In the genomic region with DNA sequence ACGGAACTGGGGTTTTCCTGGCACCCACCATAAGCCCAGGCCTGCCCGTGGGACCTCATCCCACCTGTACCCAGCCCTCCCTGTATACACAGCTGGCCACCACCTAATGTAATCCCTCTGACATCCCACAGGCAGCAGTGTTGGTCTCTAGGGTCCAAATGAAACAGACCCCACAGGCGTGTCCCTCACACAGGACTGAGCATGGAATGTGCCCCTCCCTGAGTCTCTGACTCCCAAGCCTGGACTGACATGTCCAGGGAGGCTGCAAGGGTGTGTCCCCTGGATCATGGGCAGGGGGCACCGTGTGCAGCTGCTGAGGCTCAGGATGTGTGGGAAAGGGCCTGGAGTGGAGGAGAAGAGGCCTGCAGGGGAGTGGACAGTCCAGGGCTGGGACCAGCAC, we compare ENCODE assay signal across 1 cellular context.
TF ChIP-seq lines count a peak whose summit lies in the region.

No MANE protein-coding gene starts in this region.

TF ChIP-seq in HepG2, 621 proteins besides CTCF, POLR2A, EP300 and RAD21 (continued from another document):
- TF ChIP-seq, protein P1, sequence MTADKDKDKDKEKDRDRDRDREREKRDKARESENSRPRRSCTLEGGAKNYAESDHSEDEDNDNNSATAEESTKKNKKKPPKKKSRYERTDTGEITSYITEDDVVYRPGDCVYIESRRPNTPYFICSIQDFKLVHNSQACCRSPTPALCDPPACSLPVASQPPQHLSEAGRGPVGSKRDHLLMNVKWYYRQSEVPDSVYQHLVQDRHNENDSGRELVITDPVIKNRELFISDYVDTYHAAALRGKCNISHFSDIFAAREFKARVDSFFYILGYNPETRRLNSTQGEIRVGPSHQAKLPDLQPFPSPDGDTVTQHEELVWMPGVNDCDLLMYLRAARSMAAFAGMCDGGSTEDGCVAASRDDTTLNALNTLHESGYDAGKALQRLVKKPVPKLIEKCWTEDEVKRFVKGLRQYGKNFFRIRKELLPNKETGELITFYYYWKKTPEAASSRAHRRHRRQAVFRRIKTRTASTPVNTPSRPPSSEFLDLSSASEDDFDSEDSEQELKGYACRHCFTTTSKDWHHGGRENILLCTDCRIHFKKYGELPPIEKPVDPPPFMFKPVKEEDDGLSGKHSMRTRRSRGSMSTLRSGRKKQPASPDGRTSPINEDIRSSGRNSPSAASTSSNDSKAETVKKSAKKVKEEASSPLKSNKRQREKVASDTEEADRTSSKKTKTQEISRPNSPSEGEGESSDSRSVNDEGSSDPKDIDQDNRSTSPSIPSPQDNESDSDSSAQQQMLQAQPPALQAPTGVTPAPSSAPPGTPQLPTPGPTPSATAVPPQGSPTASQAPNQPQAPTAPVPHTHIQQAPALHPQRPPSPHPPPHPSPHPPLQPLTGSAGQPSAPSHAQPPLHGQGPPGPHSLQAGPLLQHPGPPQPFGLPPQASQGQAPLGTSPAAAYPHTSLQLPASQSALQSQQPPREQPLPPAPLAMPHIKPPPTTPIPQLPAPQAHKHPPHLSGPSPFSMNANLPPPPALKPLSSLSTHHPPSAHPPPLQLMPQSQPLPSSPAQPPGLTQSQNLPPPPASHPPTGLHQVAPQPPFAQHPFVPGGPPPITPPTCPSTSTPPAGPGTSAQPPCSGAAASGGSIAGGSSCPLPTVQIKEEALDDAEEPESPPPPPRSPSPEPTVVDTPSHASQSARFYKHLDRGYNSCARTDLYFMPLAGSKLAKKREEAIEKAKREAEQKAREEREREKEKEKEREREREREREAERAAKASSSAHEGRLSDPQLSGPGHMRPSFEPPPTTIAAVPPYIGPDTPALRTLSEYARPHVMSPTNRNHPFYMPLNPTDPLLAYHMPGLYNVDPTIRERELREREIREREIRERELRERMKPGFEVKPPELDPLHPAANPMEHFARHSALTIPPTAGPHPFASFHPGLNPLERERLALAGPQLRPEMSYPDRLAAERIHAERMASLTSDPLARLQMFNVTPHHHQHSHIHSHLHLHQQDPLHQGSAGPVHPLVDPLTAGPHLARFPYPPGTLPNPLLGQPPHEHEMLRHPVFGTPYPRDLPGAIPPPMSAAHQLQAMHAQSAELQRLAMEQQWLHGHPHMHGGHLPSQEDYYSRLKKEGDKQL (CRISPR knock-in tag; IDR thresholded peaks at IDR 0.05; ENCODE audit: low read depth), result no peak
- TF ChIP-seq, protein P2, sequence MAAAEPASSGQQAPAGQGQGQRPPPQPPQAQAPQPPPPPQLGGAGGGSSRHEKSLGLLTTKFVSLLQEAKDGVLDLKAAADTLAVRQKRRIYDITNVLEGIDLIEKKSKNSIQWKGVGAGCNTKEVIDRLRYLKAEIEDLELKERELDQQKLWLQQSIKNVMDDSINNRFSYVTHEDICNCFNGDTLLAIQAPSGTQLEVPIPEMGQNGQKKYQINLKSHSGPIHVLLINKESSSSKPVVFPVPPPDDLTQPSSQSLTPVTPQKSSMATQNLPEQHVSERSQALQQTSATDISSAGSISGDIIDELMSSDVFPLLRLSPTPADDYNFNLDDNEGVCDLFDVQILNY (CRISPR knock-in tag; conservative IDR thresholded peaks at IDR 0.05), result no peak
- TF ChIP-seq PLRG1 (conservative IDR thresholded peaks at IDR 0.05) (no peak), RARA (CRISPR knock-in tag; IDR thresholded peaks at IDR 0.05) (no peak), ZFAT (CRISPR knock-in tag; conservative IDR thresholded peaks at IDR 0.05) (no peak), ZNF382 (CRISPR knock-in tag; IDR thresholded peaks at IDR 0.05; ENCODE audit: borderline replicate concordance) (no peak)
- TF ChIP-seq, protein P3, sequence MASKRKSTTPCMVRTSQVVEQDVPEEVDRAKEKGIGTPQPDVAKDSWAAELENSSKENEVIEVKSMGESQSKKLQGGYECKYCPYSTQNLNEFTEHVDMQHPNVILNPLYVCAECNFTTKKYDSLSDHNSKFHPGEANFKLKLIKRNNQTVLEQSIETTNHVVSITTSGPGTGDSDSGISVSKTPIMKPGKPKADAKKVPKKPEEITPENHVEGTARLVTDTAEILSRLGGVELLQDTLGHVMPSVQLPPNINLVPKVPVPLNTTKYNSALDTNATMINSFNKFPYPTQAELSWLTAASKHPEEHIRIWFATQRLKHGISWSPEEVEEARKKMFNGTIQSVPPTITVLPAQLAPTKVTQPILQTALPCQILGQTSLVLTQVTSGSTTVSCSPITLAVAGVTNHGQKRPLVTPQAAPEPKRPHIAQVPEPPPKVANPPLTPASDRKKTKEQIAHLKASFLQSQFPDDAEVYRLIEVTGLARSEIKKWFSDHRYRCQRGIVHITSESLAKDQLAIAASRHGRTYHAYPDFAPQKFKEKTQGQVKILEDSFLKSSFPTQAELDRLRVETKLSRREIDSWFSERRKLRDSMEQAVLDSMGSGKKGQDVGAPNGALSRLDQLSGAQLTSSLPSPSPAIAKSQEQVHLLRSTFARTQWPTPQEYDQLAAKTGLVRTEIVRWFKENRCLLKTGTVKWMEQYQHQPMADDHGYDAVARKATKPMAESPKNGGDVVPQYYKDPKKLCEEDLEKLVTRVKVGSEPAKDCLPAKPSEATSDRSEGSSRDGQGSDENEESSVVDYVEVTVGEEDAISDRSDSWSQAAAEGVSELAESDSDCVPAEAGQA (IDR thresholded peaks at IDR 0.05; ENCODE audit: low read depth), result no peak
- TF ChIP-seq, protein P3 (CRISPR knock-in tag; IDR thresholded peaks at IDR 0.05; ENCODE audit: borderline replicate concordance), result no peak
